Comparison of ENCODE assay signal across 23 cellular contexts in the genomic region with DNA sequence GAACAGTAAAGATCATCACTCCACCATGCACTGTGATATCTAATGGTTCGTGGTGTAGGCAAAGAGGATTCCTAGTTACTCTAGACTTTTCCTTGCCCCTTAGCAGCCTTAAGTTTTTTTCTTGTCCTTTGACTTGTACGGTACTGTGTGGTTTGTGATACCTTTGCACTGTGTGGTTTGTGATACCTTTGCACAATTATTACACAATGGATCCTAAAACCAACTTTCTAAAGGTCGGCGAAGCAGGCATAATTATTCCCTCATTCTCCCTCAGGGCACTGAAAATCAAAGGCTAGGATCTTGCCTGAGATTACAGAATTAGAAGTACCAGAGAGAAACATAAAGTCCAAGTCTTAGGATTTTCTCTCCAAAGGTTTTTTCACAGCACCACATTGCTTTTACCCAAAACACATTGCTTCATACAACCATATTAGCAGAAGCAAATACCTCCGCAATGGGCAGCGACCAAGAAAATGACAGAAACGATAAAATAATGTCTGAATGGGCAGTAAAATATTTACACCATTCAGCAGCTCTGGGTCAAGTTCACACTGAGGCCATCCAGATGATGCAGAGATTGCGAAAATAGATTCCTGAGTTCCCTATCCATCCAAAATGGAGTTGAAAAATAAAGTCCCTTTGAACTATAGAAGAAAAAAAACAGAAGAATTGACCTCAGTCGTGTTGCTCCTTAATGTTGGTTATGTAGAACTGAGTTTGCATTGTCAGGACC.
A peak's percentile ranks its signal among the peaks of the same experiment; 100 is the strongest.
DNase-seq lines count a peak whose midpoint lies in the region; ATAC-seq and TF ChIP-seq lines count a peak whose summit lies in the region.
"Had no signal": no experiment of that assay in that cellular context is flagged by ENCODE, and none has a peak within 500 bp of the region (broad histone marks: within the 10 kb centered on the region; RNA-seq: fewer than 3 reads in every experiment).

No MANE protein-coding gene starts in this region.

- H3K27me3 Mint-ChIP-seq in HFFc6 (ENCODE audit: insufficient read depth), result no peaks in the 10 kb centered on the region; the same call in 1 of the 2 replicates
- H3K27me3 Mint-ChIP-seq: B cell had no signal

- H3K36me3 Mint-ChIP-seq in HFFc6 (ENCODE audit: low read depth), result no peaks in the 10 kb centered on the region

- intact Hi-C loops in body of pancreas (cut with DNase I), result no loop called here

- no peak for TF ChIP-seq CTCF in body of pancreas (IDR thresholded peaks at IDR 0.05)
- no peak for TF ChIP-seq CTCF in foreskin fibroblast (IDR thresholded peaks at IDR 0.05; ENCODE audit: low read depth, low read length)
- TF ChIP-seq CTCF in thoracic aorta (IDR thresholded peaks at IDR 0.05), result no peak
- no peak for TF ChIP-seq CTCF in HFFc6 (IDR thresholded peaks at IDR 0.05)

- WGBS in body of pancreas, 2 donors, result 55 to 56% methylated on average over 9 of the region's 9 CpGs

- H3K36me3 ChIP-seq in body of pancreas (replicated peaks in 1 of 2; ENCODE audit: insufficient read depth in 1 of 2, low read depth in 2 of 2) (no peaks in the 10 kb centered on the region), thoracic aorta (no peaks in the 10 kb centered on the region)
- H3K36me3 ChIP-seq: MG63, ovary had no signal

- no peak overlapping the region for H3K4me3 Mint-ChIP-seq in HFFc6
- H3K4me3 Mint-ChIP-seq: activated CD4-positive, alpha-beta T cell treated with anti-CD3 and anti-CD28 coated beads for 36 hours; B cell; nephron had no signal

- H3K4me3 ChIP-seq in body of pancreas, result no peak overlapping the region
- H3K4me3 ChIP-seq in foreskin fibroblast (ENCODE audit: low read depth in 1 of 2, low read length in 2 of 2), result no peak overlapping the region
- H3K4me3 ChIP-seq in thoracic aorta, result no peak overlapping the region
- H3K4me3 ChIP-seq: hepatocyte, MG63, ovary, SK-N-MC had no signal

- peaks cover 37% of the 10 kb centered on the region for H3K9me3 Mint-ChIP-seq in HFFc6
- H3K9me3 Mint-ChIP-seq: nephron had no signal

- ATAC-seq in body of pancreas (peak; percentile 47), thoracic aorta (ENCODE audit: insufficient number of reproducible peaks, low FRiP score, low read depth) (peak; percentile 26)
- ATAC-seq: activated CD4-positive, alpha-beta T cell treated with anti-CD3 and anti-CD28 coated beads for 36 hours had no signal

- H3K9me3 ChIP-seq in body of pancreas (no peaks in the 10 kb centered on the region), thoracic aorta (no peaks in the 10 kb centered on the region)
- H3K9me3 ChIP-seq: MG63, ovary had no signal

- H3K27ac ChIP-seq in body of pancreas (no peak overlapping the region), thoracic aorta (peak overlapping the region in 1 of 2 donors; percentile 28)
- H3K27ac ChIP-seq: hepatocyte, ovary, SK-N-MC had no signal

- no peaks in the 10 kb centered on the region for H3K4me1 Mint-ChIP-seq in HFFc6 (ENCODE audit: low read depth)
- H3K4me1 Mint-ChIP-seq: activated CD4-positive, alpha-beta T cell treated with anti-CD3 and anti-CD28 coated beads for 36 hours; B cell; nephron had no signal

- TF ChIP-seq POLR2A in body of pancreas (IDR thresholded peaks at IDR 0.05), result no peak
- TF ChIP-seq POLR2A in erythroblast (IDR thresholded peaks at IDR 0.05; ENCODE audit: low read length), result no peak

- no peaks in the 10 kb centered on the region for H3K4me1 ChIP-seq in body of pancreas
- H3K4me1 ChIP-seq in thoracic aorta (ENCODE audit: control insufficient read depth in 1 of 2, low read depth in 2 of 2), result peaks cover 5 to 22% of the 10 kb centered on the region in 2 donors

- DNase-seq in ELR (ENCODE audit: low read depth), result peak; percentile 2
- peak in 1 of 4 donors; percentile 8 for DNase-seq in body of pancreas
- peak; percentile 81 to 88 for DNase-seq in foreskin fibroblast
- DNase-seq in thoracic aorta (ENCODE audit: low spot score), result no peak
- no peak for DNase-seq in HFFc6
- DNase-seq in GM19238 (ENCODE audit: insufficient read length, low spot score), result no peak
- DNase-seq in erythroblast (lab: John Stamatoyannopoulos, UW), result no peak
- DNase-seq: activated CD4-positive, alpha-beta T cell treated with anti-CD3 and anti-CD28 coated beads for 36 hours; activated CD8-positive, alpha-beta memory T cell treated with anti-CD3 and anti-CD28 coated beads for 24 hours; activated gamma-delta T cell treated with Interleukin-2 at 50 U/mL for 16 hours; activated T-cell treated with anti-CD3 and anti-CD28 coated beads, Interleukin-2, amount 50 U/mL, for 1 hour; DMS79 treated with DMSO at 0.1 percent for 48 hours; MG63; NCI-H1436; NCI-H774; ovary; stimulated activated CD4-positive, alpha-beta T cell treated with anti-CD3 and anti-CD28 coated beads, Interleukin-4, amount 100 ng/mL, for 4 hours; stimulated activated naive CD4-positive, alpha-beta T cell; T-helper 2 cell had no signal

- H3K27me3 ChIP-seq in body of pancreas (no peaks in the 10 kb centered on the region), thoracic aorta (replicated peaks; ENCODE audit: insufficient read depth) (no peaks in the 10 kb centered on the region)
- H3K27me3 ChIP-seq: hepatocyte, MG63, ovary had no signal

- H3K27ac Mint-ChIP-seq in HFFc6, result no peak overlapping the region
- H3K27ac Mint-ChIP-seq: activated CD4-positive, alpha-beta T cell treated with anti-CD3 and anti-CD28 coated beads for 36 hours; B cell; nephron had no signal

Comparison
In these comparisons a context has a peak if more than half of its experiments do, and no peak if none do; other contexts are left out.
1. DNase-seq: peak in ELR (single experiment) and foreskin fibroblast (2 of 2); none in thoracic aorta (single experiment), HFFc6 (single experiment), GM19238 (single experiment) and erythroblast (0 of 2).